ENCODE assay signal across 29 cellular contexts in the genomic region with DNA sequence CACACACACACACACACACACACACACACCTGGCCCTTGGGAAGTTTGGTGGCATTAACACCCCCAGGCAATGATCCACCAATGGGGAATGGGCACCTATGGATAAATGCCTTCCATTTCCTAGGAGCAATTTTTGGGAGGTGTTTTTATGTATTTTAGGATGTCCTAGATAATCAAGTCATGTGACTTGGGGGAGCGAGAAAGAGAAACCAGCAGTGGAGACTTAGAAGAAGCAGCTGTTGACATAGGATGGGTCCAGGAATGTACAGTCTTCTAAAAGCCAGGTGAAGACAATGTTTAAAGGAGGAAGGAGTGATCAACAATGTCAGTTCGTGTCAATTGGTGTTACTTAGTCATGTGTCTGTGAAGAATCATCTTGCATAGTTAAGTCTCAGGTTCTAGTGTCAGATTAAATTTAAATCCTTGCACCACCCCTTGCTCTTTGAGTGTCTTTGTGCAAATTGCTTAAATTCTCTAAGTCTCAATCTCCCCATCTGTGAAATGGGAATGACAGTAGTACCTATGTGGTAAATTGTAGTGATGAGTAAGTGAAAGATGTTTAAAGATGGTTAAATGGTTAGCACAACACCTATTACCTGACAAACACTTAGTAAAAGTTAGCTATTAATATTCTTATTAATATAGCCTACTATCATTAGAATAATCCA.
"Had no signal": no experiment of that assay in that cellular context is flagged by ENCODE, and none has a peak within 500 bp of the region (broad histone marks: within the 10 kb centered on the region; RNA-seq: fewer than 3 reads in every experiment).

No MANE protein-coding gene starts in this region.

- H3K4me1 ChIP-seq: colonic mucosa, foreskin keratinocyte had no signal

- H3K4me3 ChIP-seq: colonic mucosa, coronary artery, dorsolateral prefrontal cortex, esophagus muscularis mucosa, esophagus squamous epithelium, gastrocnemius medialis, gastroesophageal sphincter, heart left ventricle, heart right ventricle had no signal

- H3K4me1 Mint-ChIP-seq: endodermal cell had no signal

- H3K4me3 Mint-ChIP-seq: dendritic cell treated with granulocyte-macrophage colony-stimulating factor and Interleukin-4, amounts not matched to agents 40 ng/mL and 50 ng/mL, for 4 days; effector memory CD8-positive, alpha-beta T cell; endodermal cell had no signal

- ATAC-seq: effector memory CD8-positive, alpha-beta T cell; esophagus mucosa; foreskin keratinocyte; gastrocnemius medialis; gastroesophageal sphincter; heart left ventricle; heart right ventricle had no signal

- FAIRE-seq: colon, endometrium, endothelial cell of umbilical vein, frontal cortex had no signal

- DNase-seq: colonic mucosa; cortex of kidney; dermis blood vessel endothelial cell; dorsolateral prefrontal cortex; effector CD4-positive, alpha-beta T cell; effector CD8-positive, alpha-beta T cell; effector memory CD4-positive, alpha-beta T cell; effector memory CD8-positive, alpha-beta T cell; endodermal cell; erythroblast; esophagus squamous epithelium; foreskin fibroblast; foreskin keratinocyte; foreskin melanocyte; gastrocnemius medialis; glutamatergic neuron; head of caudate nucleus; heart left ventricle; heart right ventricle had no signal

- H3K27ac Mint-ChIP-seq: dendritic cell treated with granulocyte-macrophage colony-stimulating factor and Interleukin-4, amounts not matched to agents 40 ng/mL and 50 ng/mL, for 4 days; effector memory CD8-positive, alpha-beta T cell; endodermal cell had no signal

- H3K27me3 ChIP-seq: colonic mucosa, dorsolateral prefrontal cortex, esophagus muscularis mucosa, esophagus squamous epithelium, foreskin keratinocyte, gastrocnemius medialis, gastroesophageal sphincter, heart left ventricle, heart right ventricle had no signal

- H3K9me3 Mint-ChIP-seq: effector memory CD8-positive, alpha-beta T cell; endodermal cell had no signal

- H3K9me3 ChIP-seq: colonic mucosa, esophagus muscularis mucosa, esophagus squamous epithelium, gastrocnemius medialis, gastroesophageal sphincter, heart left ventricle, heart right ventricle had no signal

- H3K36me3 ChIP-seq: colonic mucosa, esophagus muscularis mucosa, esophagus squamous epithelium, gastrocnemius medialis, heart left ventricle, heart right ventricle had no signal

- H3K27ac ChIP-seq: colonic mucosa, coronary artery, dorsolateral prefrontal cortex, epithelial cell of prostate, esophagus muscularis mucosa, esophagus squamous epithelium, foreskin keratinocyte, gastrocnemius medialis, gastroesophageal sphincter, heart left ventricle, heart right ventricle had no signal
